In genomic region chr17:6797718-6798351, GRCh38 we compare ENCODE assay signal across 1 cellular context.
TF ChIP-seq lines count a peak whose summit lies in the region.

No MANE protein-coding gene starts in this region.

TF ChIP-seq in HepG2, 621 proteins besides CTCF, POLR2A, EP300 and RAD21 (continued from another document):
- peak; percentile 31; the same call in 1 of the 2 replicates for TF ChIP-seq MED1 (CRISPR knock-in tag; IDR thresholded peaks at IDR 0.05)
- no peak for TF ChIP-seq ZNF512 (CRISPR knock-in tag; IDR thresholded peaks at IDR 0.05)
- no peak for TF ChIP-seq POLR2G (IDR thresholded peaks at IDR 0.05; ENCODE audit: low read depth, low read length)
- TF ChIP-seq ZNF704 (CRISPR knock-in tag; IDR thresholded peaks at IDR 0.05; ENCODE audit: borderline replicate concordance), result no peak
- no peak for TF ChIP-seq ZNF567 (CRISPR knock-in tag; IDR thresholded peaks at IDR 0.05; ENCODE audit: borderline replicate concordance)
- no peak for TF ChIP-seq EEA1 (CRISPR knock-in tag; IDR thresholded peaks at IDR 0.05; ENCODE audit: borderline replicate concordance)
- no peak for TF ChIP-seq ZNF724P (CRISPR knock-in tag; IDR thresholded peaks at IDR 0.05; ENCODE audit: borderline replicate concordance)
- no peak for TF ChIP-seq KLF6 (CRISPR knock-in tag; IDR thresholded peaks at IDR 0.05)
- 0 out of 2 replicates have a peak, but pooled peaks have one; percentile 46 for TF ChIP-seq HBP1 (CRISPR knock-in tag; IDR thresholded peaks at IDR 0.05; ENCODE audit: low read depth)
- TF ChIP-seq FLYWCH1 (CRISPR knock-in tag; IDR thresholded peaks at IDR 0.05), result no peak
- TF ChIP-seq ZUFSP (CRISPR knock-in tag; IDR thresholded peaks at IDR 0.05; ENCODE audit: borderline replicate concordance), result no peak
- TF ChIP-seq YEATS4 (CRISPR knock-in tag; IDR thresholded peaks at IDR 0.05; ENCODE audit: borderline replicate concordance), result no peak
- no peak for TF ChIP-seq RELA (CRISPR knock-in tag; IDR thresholded peaks at IDR 0.05)
- TF ChIP-seq ZNF572 (CRISPR knock-in tag; IDR thresholded peaks at IDR 0.05), result no peak
